10 cellular contexts compared by ENCODE assay signal in the genomic region with DNA sequence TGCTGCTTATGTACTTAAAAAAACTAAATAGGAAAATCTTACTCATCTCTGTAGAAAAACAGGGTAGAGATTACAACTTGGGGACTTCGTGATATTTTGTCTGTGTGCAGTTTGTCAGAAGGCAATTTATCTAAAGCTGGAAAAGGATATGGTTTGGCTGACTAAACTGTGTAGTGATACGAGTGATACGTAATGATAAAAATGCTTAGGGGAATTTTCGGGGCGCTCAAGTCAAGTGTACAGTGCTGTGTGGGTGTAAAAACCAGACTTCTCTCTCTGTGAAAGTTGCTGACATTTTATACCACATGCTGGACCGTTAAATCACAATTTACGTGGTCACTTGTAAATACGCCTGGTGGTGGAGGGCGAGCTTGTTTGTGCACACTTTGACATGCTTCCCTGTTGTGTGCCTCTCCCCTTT.
DNase-seq lines count a peak whose midpoint lies in the region; ATAC-seq, FAIRE-seq and TF ChIP-seq lines count a peak whose summit lies in the region.
"Had no signal": no experiment of that assay in that cellular context is flagged by ENCODE, and none has a peak within 500 bp of the region (broad histone marks: within the 10 kb centered on the region; RNA-seq: fewer than 3 reads in every experiment).

No MANE protein-coding gene starts in this region.

- H3K4me3 ChIP-seq in cardiac fibroblast (replicated peaks in 1 of 2; ENCODE audit: low read depth in 2 of 2, low read length in 2 of 2) (no peak overlapping the region), HepG2 (replicated peaks in 1 of 3; ENCODE audit: insufficient read depth in 1 of 3, low read depth in 2 of 3, low read length in 3 of 3) (no peak overlapping the region)

- no peak for FAIRE-seq in HepG2 (lab: Jason Lieb, UNC)
- FAIRE-seq: G401.6 had no signal

- TF ChIP-seq POLR2A in HepG2 (IDR thresholded peaks at IDR 0.05; ENCODE audit: insufficient read depth in 1 of 2, low read depth in 2 of 2, low read length in 2 of 2) = no peak

- H3K27ac ChIP-seq in HepG2 (ENCODE audit: extremely low read length, insufficient read depth, low read length) = no peak overlapping the region
- no peak overlapping the region for H3K27ac ChIP-seq in substantia nigra (ENCODE audit: low read depth, low read length, poor library complexity, severe bottlenecking)
- H3K27ac ChIP-seq: VCaP had no signal

- CTCF ChIA-PET in HepG2 (lab: Yijun Ruan, JAX; ENCODE audit: low intra/inter-chr PET ratio, low total read pairs) = no interaction called here

- peaks cover 38% of the 10 kb centered on the region for H3K4me1 ChIP-seq in HepG2 (ENCODE audit: insufficient read depth, low read length)

- ATAC-seq in GM21390 (IDR thresholded peaks at IDR 0.05; ENCODE audit: unreplicated experiment) (peak; percentile 95), HG03558 (IDR thresholded peaks at IDR 0.05; ENCODE audit: extremely low read depth, unreplicated experiment) (peak; percentile 85), HepG2 (no peak)

- no peak for TF ChIP-seq EP300 in HepG2 (IDR thresholded peaks at IDR 0.05; ENCODE audit: low read depth in 2 of 2, low read length in 2 of 2)
- TF ChIP-seq EP300 in HepG2 (CRISPR knock-in tag; IDR thresholded peaks at IDR 0.05; ENCODE audit: borderline replicate concordance) = no peak

- no peak overlapping the region for H2AFZ ChIP-seq in HepG2 (ENCODE audit: low read length)

- in situ Hi-C loops in HepG2 (cut with HindIII; ENCODE audit: extremely low pct_ligation_motif_present, low pct_unique_long_range_greater_than_20kb) = no loop called here

- no TSS peak for BruUV-seq in HepG2 (replicated peaks; lab: Mats Ljungman, UMichigan)

- no peaks in the 10 kb centered on the region for H3K36me3 ChIP-seq in HepG2 (replicated peaks in 1 of 2; ENCODE audit: control insufficient read depth in 1 of 2, insufficient read depth in 2 of 2, low read length in 2 of 2)

- peak; percentile 27 for DNase-seq in Daoy (ENCODE audit: low read depth)
- DNase-seq in cardiac fibroblast (ENCODE audit: low read depth in 2 of 2) = peak; percentile 11 to 38
- DNase-seq in NCI-H2107 (lab: John Stamatoyannopoulos, UW) = no peak
- no peak for DNase-seq in HepG2 (ENCODE audit: low spot score)
- DNase-seq in substantia nigra (lab: John Stamatoyannopoulos, UW) = no peak
- DNase-seq in D341Med (ENCODE audit: low spot score) = no peak

- H3K27me3 ChIP-seq in HepG2 (ENCODE audit: control insufficient read depth in 1 of 2, insufficient read depth in 2 of 2, low read length in 2 of 2) = no peaks in the 10 kb centered on the region

- intact Hi-C loops in HepG2 (cut with micrococcal nuclease; ENCODE audit: unreplicated experiment) = no loop called here

- TF ChIP-seq CTCF in cardiac fibroblast (IDR thresholded peaks at IDR 0.05; ENCODE audit: low read depth, low read length) (no peak), HepG2 (CRISPR knock-in tag; IDR thresholded peaks at IDR 0.05) (no peak)

- TF ChIP-seq RAD21 in HepG2 (CRISPR knock-in tag; IDR thresholded peaks at IDR 0.05) = no peak

- no peak overlapping the region for H3K4me2 ChIP-seq in HepG2 (ENCODE audit: low read depth, low read length)

- WGBS in HepG2 (ENCODE audit: low lambda C conversion rate) = 97% methylated on average over 9 of the region's 9 CpGs

- H4K20me1 ChIP-seq in HepG2 (ENCODE audit: insufficient read depth, low read length) = no peaks in the 10 kb centered on the region

- H3K9me3 ChIP-seq in HepG2 (ENCODE audit: low read length) = peaks cover 10% of the 10 kb centered on the region; the same call in 1 of the 2 replicates

- H3K79me2 ChIP-seq in HepG2 (ENCODE audit: insufficient read depth, low read length) = peaks cover 41% of the 10 kb centered on the region

- no peak overlapping the region for H3K9ac ChIP-seq in HepG2 (ENCODE audit: insufficient read depth, low read depth, low read length)

- POLR2A ChIA-PET in HepG2 (lab: Yijun Ruan, JAX) = no interaction called here

TF ChIP-seq in HepG2, 621 proteins besides CTCF, POLR2A, EP300 and RAD21 (continues in another document):
- TF ChIP-seq RBFOX2 (IDR thresholded peaks at IDR 0.05; ENCODE audit: low read depth, low read length) (no peak), ATAD3A (CRISPR knock-in tag; IDR thresholded peaks at IDR 0.05) (no peak), ZNF101 (CRISPR knock-in tag; IDR thresholded peaks at IDR 0.05; ENCODE audit: borderline replicate concordance, low read depth) (no peak), GABPA (IDR thresholded peaks at IDR 0.05; ENCODE audit: low read depth, low read length) (no peak), GABPA (CRISPR knock-in tag; IDR thresholded peaks at IDR 0.05; ENCODE audit: low read depth) (no peak), NFIC (IDR thresholded peaks at IDR 0.05; ENCODE audit: low read length) (no peak), HOXA5 (CRISPR knock-in tag; IDR thresholded peaks at IDR 0.05) (no peak), ZNF891 (CRISPR knock-in tag; IDR thresholded peaks at IDR 0.05) (no peak), PCBP1 (IDR thresholded peaks at IDR 0.05; ENCODE audit: borderline replicate concordance, low read depth, low read length) (no peak), JDP2 (CRISPR knock-in tag; IDR thresholded peaks at IDR 0.05; ENCODE audit: borderline replicate concordance) (no peak), ZFY (CRISPR knock-in tag; IDR thresholded peaks at IDR 0.05) (no peak), SOX13 (IDR thresholded peaks at IDR 0.05) (no peak), SOX13 (CRISPR knock-in tag; conservative IDR thresholded peaks at IDR 0.05 in 1 of 2, IDR thresholded peaks at IDR 0.05 in 1 of 2) (no peak), MEIS1 (CRISPR knock-in tag; IDR thresholded peaks at IDR 0.05; ENCODE audit: borderline replicate concordance) (no peak), MBD4 (IDR thresholded peaks at IDR 0.05; ENCODE audit: borderline replicate concordance, low read length) (no peak), PRPF4 (IDR thresholded peaks at IDR 0.05; ENCODE audit: low read depth, low read length, poor library complexity, severe bottlenecking) (no peak), SALL1 (CRISPR knock-in tag; IDR thresholded peaks at IDR 0.05) (no peak), KMT2B (CRISPR knock-in tag; IDR thresholded peaks at IDR 0.05) (no peak), ZSCAN20 (CRISPR knock-in tag; IDR thresholded peaks at IDR 0.05; ENCODE audit: borderline replicate concordance) (no peak)
- TF ChIP-seq, protein P1, sequence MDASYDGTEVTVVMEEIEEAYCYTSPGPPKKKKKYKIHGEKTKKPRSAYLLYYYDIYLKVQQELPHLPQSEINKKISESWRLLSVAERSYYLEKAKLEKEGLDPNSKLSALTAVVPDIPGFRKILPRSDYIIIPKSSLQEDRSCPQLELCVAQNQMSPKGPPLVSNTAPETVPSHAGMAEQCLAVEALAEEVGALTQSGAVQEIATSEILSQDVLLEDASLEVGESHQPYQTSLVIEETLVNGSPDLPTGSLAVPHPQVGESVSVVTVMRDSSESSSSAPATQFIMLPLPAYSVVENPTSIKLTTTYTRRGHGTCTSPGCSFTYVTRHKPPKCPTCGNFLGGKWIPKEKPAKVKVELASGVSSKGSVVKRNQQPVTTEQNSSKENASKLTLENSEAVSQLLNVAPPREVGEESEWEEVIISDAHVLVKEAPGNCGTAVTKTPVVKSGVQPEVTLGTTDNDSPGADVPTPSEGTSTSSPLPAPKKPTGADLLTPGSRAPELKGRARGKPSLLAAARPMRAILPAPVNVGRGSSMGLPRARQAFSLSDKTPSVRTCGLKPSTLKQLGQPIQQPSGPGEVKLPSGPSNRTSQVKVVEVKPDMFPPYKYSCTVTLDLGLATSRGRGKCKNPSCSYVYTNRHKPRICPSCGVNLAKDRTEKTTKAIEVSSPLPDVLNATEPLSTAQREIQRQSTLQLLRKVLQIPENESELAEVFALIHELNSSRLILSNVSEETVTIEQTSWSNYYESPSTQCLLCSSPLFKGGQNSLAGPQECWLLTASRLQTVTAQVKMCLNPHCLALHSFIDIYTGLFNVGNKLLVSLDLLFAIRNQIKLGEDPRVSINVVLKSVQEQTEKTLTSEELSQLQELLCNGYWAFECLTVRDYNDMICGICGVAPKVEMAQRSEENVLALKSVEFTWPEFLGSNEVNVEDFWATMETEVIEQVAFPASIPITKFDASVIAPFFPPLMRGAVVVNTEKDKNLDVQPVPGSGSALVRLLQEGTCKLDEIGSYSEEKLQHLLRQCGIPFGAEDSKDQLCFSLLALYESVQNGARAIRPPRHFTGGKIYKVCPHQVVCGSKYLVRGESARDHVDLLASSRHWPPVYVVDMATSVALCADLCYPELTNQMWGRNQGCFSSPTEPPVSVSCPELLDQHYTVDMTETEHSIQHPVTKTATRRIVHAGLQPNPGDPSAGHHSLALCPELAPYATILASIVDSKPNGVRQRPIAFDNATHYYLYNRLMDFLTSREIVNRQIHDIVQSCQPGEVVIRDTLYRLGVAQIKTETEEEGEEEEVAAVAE (CRISPR knock-in tag; IDR thresholded peaks at IDR 0.05; ENCODE audit: borderline replicate concordance) = no peak
- TF ChIP-seq, protein P2, sequence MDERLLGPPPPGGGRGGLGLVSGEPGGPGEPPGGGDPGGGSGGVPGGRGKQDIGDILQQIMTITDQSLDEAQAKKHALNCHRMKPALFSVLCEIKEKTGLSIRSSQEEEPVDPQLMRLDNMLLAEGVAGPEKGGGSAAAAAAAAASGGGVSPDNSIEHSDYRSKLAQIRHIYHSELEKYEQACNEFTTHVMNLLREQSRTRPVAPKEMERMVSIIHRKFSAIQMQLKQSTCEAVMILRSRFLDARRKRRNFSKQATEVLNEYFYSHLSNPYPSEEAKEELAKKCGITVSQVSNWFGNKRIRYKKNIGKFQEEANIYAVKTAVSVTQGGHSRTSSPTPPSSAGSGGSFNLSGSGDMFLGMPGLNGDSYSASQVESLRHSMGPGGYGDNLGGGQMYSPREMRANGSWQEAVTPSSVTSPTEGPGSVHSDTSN (CRISPR knock-in tag; IDR thresholded peaks at IDR 0.05) = no peak

Comparison
In these comparisons a context has a peak if more than half of its experiments do, and no peak if none do; other contexts are left out.
1. DNase-seq: peak in Daoy (single experiment) and cardiac fibroblast (2 of 2); none in NCI-H2107 (single experiment), HepG2 (single experiment), substantia nigra (0 of 49) and D341Med (single experiment).